ENCODE assay signal across 1 cellular context in genomic region chr6:118580585-118581419, GRCh38.
TF ChIP-seq lines count a peak whose summit lies in the region.

No MANE protein-coding gene starts in this region.

TF ChIP-seq in HepG2, 621 proteins besides CTCF, POLR2A, EP300 and RAD21 (continued from another document):
- TF ChIP-seq, protein P1, sequence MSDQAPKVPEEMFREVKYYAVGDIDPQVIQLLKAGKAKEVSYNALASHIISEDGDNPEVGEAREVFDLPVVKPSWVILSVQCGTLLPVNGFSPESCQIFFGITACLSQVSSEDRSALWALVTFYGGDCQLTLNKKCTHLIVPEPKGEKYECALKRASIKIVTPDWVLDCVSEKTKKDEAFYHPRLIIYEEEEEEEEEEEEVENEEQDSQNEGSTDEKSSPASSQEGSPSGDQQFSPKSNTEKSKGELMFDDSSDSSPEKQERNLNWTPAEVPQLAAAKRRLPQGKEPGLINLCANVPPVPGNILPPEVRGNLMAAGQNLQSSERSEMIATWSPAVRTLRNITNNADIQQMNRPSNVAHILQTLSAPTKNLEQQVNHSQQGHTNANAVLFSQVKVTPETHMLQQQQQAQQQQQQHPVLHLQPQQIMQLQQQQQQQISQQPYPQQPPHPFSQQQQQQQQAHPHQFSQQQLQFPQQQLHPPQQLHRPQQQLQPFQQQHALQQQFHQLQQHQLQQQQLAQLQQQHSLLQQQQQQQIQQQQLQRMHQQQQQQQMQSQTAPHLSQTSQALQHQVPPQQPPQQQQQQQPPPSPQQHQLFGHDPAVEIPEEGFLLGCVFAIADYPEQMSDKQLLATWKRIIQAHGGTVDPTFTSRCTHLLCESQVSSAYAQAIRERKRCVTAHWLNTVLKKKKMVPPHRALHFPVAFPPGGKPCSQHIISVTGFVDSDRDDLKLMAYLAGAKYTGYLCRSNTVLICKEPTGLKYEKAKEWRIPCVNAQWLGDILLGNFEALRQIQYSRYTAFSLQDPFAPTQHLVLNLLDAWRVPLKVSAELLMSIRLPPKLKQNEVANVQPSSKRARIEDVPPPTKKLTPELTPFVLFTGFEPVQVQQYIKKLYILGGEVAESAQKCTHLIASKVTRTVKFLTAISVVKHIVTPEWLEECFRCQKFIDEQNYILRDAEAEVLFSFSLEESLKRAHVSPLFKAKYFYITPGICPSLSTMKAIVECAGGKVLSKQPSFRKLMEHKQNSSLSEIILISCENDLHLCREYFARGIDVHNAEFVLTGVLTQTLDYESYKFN (CRISPR knock-in tag; conservative IDR thresholded peaks at IDR 0.05) = no peak
- TF ChIP-seq ERF (CRISPR knock-in tag; IDR thresholded peaks at IDR 0.05) (peak; percentile 21; the same call in 1 of the 2 replicates), ZNF737 (CRISPR knock-in tag; IDR thresholded peaks at IDR 0.05; ENCODE audit: borderline replicate concordance) (no peak), REXO4 (CRISPR knock-in tag; IDR thresholded peaks at IDR 0.05; ENCODE audit: borderline replicate concordance) (no peak), CENPT (CRISPR knock-in tag; IDR thresholded peaks at IDR 0.05; ENCODE audit: low read depth) (no peak), MEF2D (CRISPR knock-in tag; IDR thresholded peaks at IDR 0.05) (0 out of 2 replicates have a peak, but pooled peaks have one; percentile 22)
- TF ChIP-seq, protein P2, sequence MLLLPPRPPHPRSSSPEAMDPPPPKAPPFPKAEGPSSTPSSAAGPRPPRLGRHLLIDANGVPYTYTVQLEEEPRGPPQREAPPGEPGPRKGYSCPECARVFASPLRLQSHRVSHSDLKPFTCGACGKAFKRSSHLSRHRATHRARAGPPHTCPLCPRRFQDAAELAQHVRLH (CRISPR knock-in tag; IDR thresholded peaks at IDR 0.05; ENCODE audit: borderline replicate concordance, low read depth) = no peak
- TF ChIP-seq, protein P3, sequence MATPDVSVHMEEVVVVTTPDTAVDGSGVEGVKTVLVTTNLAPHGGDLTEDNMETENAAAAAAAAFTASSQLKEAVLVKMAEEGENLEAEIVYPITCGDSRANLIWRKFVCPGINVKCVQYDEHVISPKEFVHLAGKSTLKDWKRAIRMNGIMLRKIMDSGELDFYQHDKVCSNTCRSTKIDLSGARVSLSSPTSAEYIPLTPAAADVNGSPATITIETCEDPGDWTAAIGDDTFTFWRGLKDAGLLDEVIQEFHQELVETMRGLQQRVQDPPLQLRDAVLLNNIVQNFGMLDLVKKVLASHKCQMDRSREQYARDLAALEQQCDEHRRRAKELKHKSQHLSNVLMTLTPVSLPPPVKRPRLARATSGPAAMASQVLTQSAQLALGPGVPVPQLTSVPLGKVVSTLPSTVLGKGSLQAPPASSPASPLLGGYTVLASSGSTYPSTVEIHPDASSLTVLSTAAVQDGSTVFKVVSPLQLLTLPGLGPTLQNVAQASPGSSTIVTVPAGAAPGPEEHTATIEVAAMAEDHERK (CRISPR knock-in tag; IDR thresholded peaks at IDR 0.05; ENCODE audit: low read depth) = no peak
